10 cellular contexts compared by ENCODE assay signal in genomic region chr3:158918008-158918407, GRCh38.
DNase-seq lines count a peak whose midpoint lies in the region; ATAC-seq, FAIRE-seq and TF ChIP-seq lines count a peak whose summit lies in the region.
"Had no signal": no experiment of that assay in that cellular context is flagged by ENCODE, and none has a peak within 500 bp of the region (broad histone marks: within the 10 kb centered on the region; RNA-seq: fewer than 3 reads in every experiment).

No MANE protein-coding gene starts in this region.

- H3K27me3 ChIP-seq in K562 (ENCODE audit: control insufficient read depth in 2 of 2, insufficient read depth in 2 of 2, low read length in 2 of 2), result no peaks in the 10 kb centered on the region
- H3K27me3 ChIP-seq: BLaER1 treated with 17β-estradiol and CSF1 and Interleukin-3, amounts not matched to agents 10 nM and 100 nM had no signal

- CTCF ChIA-PET in K562 (lab: Yijun Ruan, JAX; ENCODE audit: low intra/inter-chr PET ratio), result interaction anchor here (0.5 to 1.3 kb wide), 3 partner anchors 12 to 335 kb away, joined by 3 to 5 read pairs (median 4); no protein-coding TSS in a partner anchor

- H3K9me3 ChIP-seq in K562 (replicated peaks; ENCODE audit: control insufficient read depth, insufficient read depth, low read depth, low read length), result no peaks in the 10 kb centered on the region
- H3K9me3 ChIP-seq: BLaER1 treated with 17β-estradiol and CSF1 and Interleukin-3, amounts not matched to agents 10 nM and 100 nM; thoracic aorta had no signal

- no TSS peak for BruUV-seq in K562 (replicated peaks; lab: Mats Ljungman, UMichigan)

- H3K9me1 ChIP-seq in K562 (ENCODE audit: control insufficient read depth, insufficient read depth, low read length), result no peaks in the 10 kb centered on the region

- TF ChIP-seq RAD21 in K562 (CRISPR knock-in tag; conservative IDR thresholded peaks at IDR 0.05 in 1 of 2, IDR thresholded peaks at IDR 0.05 in 1 of 2), result peak; percentile 20 to 62; a peak in 3 of 4 replicates

- no peaks in the 10 kb centered on the region for H4K20me1 ChIP-seq in K562 (replicated peaks; ENCODE audit: control insufficient read depth, insufficient read depth, low read length)
- H4K20me1 ChIP-seq: BLaER1 treated with 17β-estradiol and CSF1 and Interleukin-3, amounts not matched to agents 10 nM and 100 nM had no signal

- H3K4me1 Mint-ChIP-seq in immature natural killer cell, result no peaks in the 10 kb centered on the region

- no peaks in the 10 kb centered on the region for H3K36me3 Mint-ChIP-seq in immature natural killer cell

- peak; percentile 90 for FAIRE-seq in K562 (lab: Jason Lieb, UNC)

- no peak overlapping the region for H3K4me3 Mint-ChIP-seq in immature natural killer cell

- ATAC-seq in GM19324 (IDR thresholded peaks at IDR 0.05; ENCODE audit: low FRiP score, unreplicated experiment), result peak; percentile 64
- ATAC-seq in HG03139 (IDR thresholded peaks at IDR 0.05; ENCODE audit: unreplicated experiment), result peak; percentile 89
- peak; percentile 93 for ATAC-seq in K562

- H3K4me3 ChIP-seq in K562, result no peak overlapping the region
- H3K4me3 ChIP-seq: BLaER1 treated with 17β-estradiol and CSF1 and Interleukin-3, amounts not matched to agents 10 nM and 100 nM; thoracic aorta had no signal

- WGBS in K562 (ENCODE audit: insufficient coverage, low coverage, missing lambda C conversion rate), result 0% methylated on average over 3 of the region's 3 CpGs

- no peak overlapping the region for H3K27ac Mint-ChIP-seq in immature natural killer cell

- no peak overlapping the region for H3K4me2 ChIP-seq in K562 (ENCODE audit: insufficient read depth, low read length)

- in situ Hi-C loops in K562 (cut with MboI), result no loop called here

- no peak for TF ChIP-seq EP300 in K562 (IDR thresholded peaks at IDR 0.05; ENCODE audit: low read length)

- no peaks in the 10 kb centered on the region for H3K4me1 ChIP-seq in K562 (replicated peaks in 1 of 2; ENCODE audit: control insufficient read depth in 2 of 2, insufficient read depth in 2 of 2, low read length in 2 of 2)

- no peaks in the 10 kb centered on the region for H3K79me2 ChIP-seq in K562 (ENCODE audit: control insufficient read depth, insufficient read depth, low read length)

- peaks cover 0 to 2% (median 0%) of the 10 kb centered on the region in 6 donors for H3K9me3 Mint-ChIP-seq in immature natural killer cell

- intact Hi-C loops in K562 (cut with micrococcal nuclease), result loop anchor here (2.0 kb wide), 2 partner anchors 335 to 343 kb away; no protein-coding TSS in a partner anchor

- TF ChIP-seq CTCF in K562 (IDR thresholded peaks at IDR 0.05 in 2 of 3, conservative IDR thresholded peaks at IDR 0.05 in 1 of 3; ENCODE audit: insufficient read depth in 2 of 3, low read depth in 1 of 3, low read length in 3 of 3), result peak; percentile 49 to 69 (median 62)

- H3K36me3 ChIP-seq in K562 (ENCODE audit: control insufficient read depth, insufficient read depth, low read length), result no peaks in the 10 kb centered on the region
- H3K36me3 ChIP-seq: BLaER1 treated with 17β-estradiol and CSF1 and Interleukin-3, amounts not matched to agents 10 nM and 100 nM; thoracic aorta had no signal

- H3K9ac ChIP-seq in K562 (ENCODE audit: insufficient read depth in 1 of 2, low read depth in 2 of 2, low read length in 2 of 2), result no peak overlapping the region

- POLR2A ChIA-PET in K562 (lab: Yijun Ruan, JAX), result no interaction called here

- DNase-seq in NCI-H1092 treated with DMSO at 0.1 percent for 48 hours (lab: John Stamatoyannopoulos, UW) (peak; percentile 2), NCI-H1092 (lab: John Stamatoyannopoulos, UW) (no peak), NCI-H460 (ENCODE audit: extremely low read depth, low read depth) (peak; percentile 25), K562 (ENCODE audit: extremely low read depth in 1 of 4, low spot score in 3 of 4) (peak; percentile 28 to 55 (median 34)), kidney tubule cell (ENCODE audit: low spot score) (peak; percentile 95), immature natural killer cell (no peak)

- H3K27me3 Mint-ChIP-seq in immature natural killer cell (ENCODE audit: low read depth in 3 of 3), result peaks cover 0 to 4% (median 2%) of the 10 kb centered on the region in 3 donors

- no peak for TF ChIP-seq POLR2A in K562 (conservative IDR thresholded peaks at IDR 0.05)

- no peak overlapping the region for H2AFZ ChIP-seq in K562 (ENCODE audit: low read depth, low read length)

- H3K27ac ChIP-seq in K562 (ENCODE audit: extremely low read depth, low read depth, low read length), result no peak overlapping the region
- H3K27ac ChIP-seq: BLaER1 treated with 17β-estradiol and CSF1 and Interleukin-3, amounts not matched to agents 10 nM and 100 nM; thoracic aorta had no signal

TF ChIP-seq in K562, 482 proteins besides CTCF, POLR2A, EP300 and RAD21:
- TF ChIP-seq CBFA2T2 (conservative IDR thresholded peaks at IDR 0.05) (no peak), CTCFL (IDR thresholded peaks at IDR 0.05; ENCODE audit: borderline replicate concordance, insufficient read depth, low read depth, low read length, poor library complexity, severe bottlenecking) (peak; percentile 26), SMC3 (conservative IDR thresholded peaks at IDR 0.05; ENCODE audit: insufficient read depth, low read depth, low read length) (peak; percentile 39; the same call in 1 of the 2 replicates)

Comparison
In these comparisons a context has a peak if more than half of its experiments do, and no peak if none do; other contexts are left out.
1. DNase-seq: peak in NCI-H1092 treated with DMSO at 0.1 percent for 48 hours (single experiment), NCI-H460 (single experiment), K562 (4 of 4) and kidney tubule cell (single experiment); none in NCI-H1092 (single experiment) and immature natural killer cell (0 of 3).
2. Peak in every context shown above with its lines, with median percentiles within 50 percentile points of each other: ATAC-seq.